29 cellular contexts compared by ENCODE assay signal in genomic region chr18:34025172-34025801, GRCh38.
"Had no signal": no experiment of that assay in that cellular context is flagged by ENCODE, and none has a peak within 500 bp of the region (broad histone marks: within the 10 kb centered on the region; RNA-seq: fewer than 3 reads in every experiment).

No MANE protein-coding gene starts in this region.

- H3K27ac ChIP-seq: heart right ventricle, left lung, lower lobe of right lung, neural progenitor cell, neutrophil, parathyroid adenoma, right atrium auricular region, right lobe of liver, stomach, testis, thyroid gland, transverse colon, upper lobe of left lung, vagina had no signal

- H3K4me1 Mint-ChIP-seq: nephron; stimulated activated naive B cell treated with anti-CD40 and anti-IgM and Interleukin-4, amounts not matched to agents 10 μg/mL and 1 μg/mL and 100 μg/mL, for 72 hours had no signal

- H3K4me3 ChIP-seq: heart right ventricle, left lung, lower lobe of right lung, neural progenitor cell, right atrium auricular region, right lobe of liver, stomach, testis, thyroid gland, transverse colon, upper lobe of left lung, vagina had no signal

- H3K4me1 ChIP-seq: heart right ventricle, left lung, lower lobe of right lung, neural progenitor cell, parathyroid adenoma, right atrium auricular region, testis, thyroid gland, upper lobe of left lung, vagina had no signal

- H3K4me3 Mint-ChIP-seq: naive thymus-derived CD4-positive, alpha-beta T cell; nephron; neural progenitor cell; stimulated activated naive B cell treated with anti-CD40 and anti-IgM and Interleukin-4, amounts not matched to agents 10 μg/mL and 1 μg/mL and 100 μg/mL, for 72 hours had no signal

- H3K36me3 Mint-ChIP-seq: naive thymus-derived CD4-positive, alpha-beta T cell; neural progenitor cell; stimulated activated naive B cell treated with anti-CD40 and anti-IgM and Interleukin-4, amounts not matched to agents 10 μg/mL and 1 μg/mL and 100 μg/mL, for 72 hours had no signal

- FAIRE-seq: keratinocyte had no signal

- H3K36me3 ChIP-seq: heart right ventricle, left lung, lower lobe of right lung, neural progenitor cell, neutrophil, right atrium auricular region, right lobe of liver, stomach, thyroid gland, transverse colon, upper lobe of left lung, vagina had no signal

- DNase-seq: heart right ventricle; hippocampal formation; kidney glomerular epithelial cell; left cardiac atrium; left lung; lower lobe of right lung; mammary epithelial cell; mesenchymal stem cell; naive thymus-derived CD4-positive, alpha-beta T cell; occipital lobe; right lobe of liver; stimulated activated CD4-positive, alpha-beta T cell treated with anti-CD3 and anti-CD28 coated beads, Interleukin-12 subunit alpha, Interleukin-12 subunit beta, amount 100 ng/mL, for 4 hours; stimulated activated CD4-positive, alpha-beta T cell treated with anti-CD3 and anti-CD28 coated beads, Interleukin-15, amount 100 ng/mL, for 24 hours; stimulated activated CD4-positive, alpha-beta T cell treated with anti-CD3 and anti-CD28 coated beads, Interleukin-2, amount 100 ng/mL, for 24 hours; stimulated activated CD4-positive, alpha-beta T cell treated with anti-CD3 and anti-CD28 coated beads, Interleukin-4, amount 100 ng/mL, for 1 hour; stimulated activated naive B cell treated with anti-CD40 and anti-IgM and Interleukin-4, amounts not matched to agents 10 μg/mL and 1 μg/mL and 100 μg/mL, for 72 hours; stimulated activated naive CD8-positive, alpha-beta T cell treated with anti-CD3 and anti-CD28 coated beads, Interleukin-15, Interleukin-2, amounts not matched to agents 100 U/mL and 50 U/mL, for 24 hours; stomach; testis; thyroid gland; transverse colon; upper lobe of left lung had no signal

- H3K9me3 Mint-ChIP-seq: nephron, neural progenitor cell had no signal

- H3K27ac Mint-ChIP-seq: naive thymus-derived CD4-positive, alpha-beta T cell; nephron; neural progenitor cell; stimulated activated naive B cell treated with anti-CD40 and anti-IgM and Interleukin-4, amounts not matched to agents 10 μg/mL and 1 μg/mL and 100 μg/mL, for 72 hours had no signal

- ATAC-seq: heart right ventricle; left cardiac atrium; left lung; lower lobe of right lung; naive thymus-derived CD4-positive, alpha-beta T cell; right lobe of liver; stimulated activated naive B cell treated with anti-CD40 and anti-IgM and Interleukin-4, amounts not matched to agents 10 μg/mL and 1 μg/mL and 100 μg/mL, for 72 hours; stimulated activated naive CD8-positive, alpha-beta T cell treated with anti-CD3 and anti-CD28 coated beads, Interleukin-15, Interleukin-2, amounts not matched to agents 100 U/mL and 50 U/mL, for 24 hours had no signal

- H3K27me3 ChIP-seq: left lung, neural progenitor cell, neutrophil, right atrium auricular region, right lobe of liver, stomach, testis, thyroid gland, transverse colon, upper lobe of left lung, vagina had no signal

- H3K27me3 Mint-ChIP-seq: naive thymus-derived CD4-positive, alpha-beta T cell; stimulated activated naive B cell treated with anti-CD40 and anti-IgM and Interleukin-4, amounts not matched to agents 10 μg/mL and 1 μg/mL and 100 μg/mL, for 72 hours had no signal

- H3K9me3 ChIP-seq: heart right ventricle, left lung, lower lobe of right lung, neutrophil, right atrium auricular region, right lobe of liver, stomach, testis, thyroid gland, transverse colon, upper lobe of left lung, vagina had no signal
